ENCODE assay signal across 8 cellular contexts in genomic region chr7:129825005-129825553, GRCh38.
A peak's percentile ranks its signal among the peaks of the same experiment; 100 is the strongest.
DNase-seq lines count a peak whose midpoint lies in the region; ATAC-seq lines count a peak whose summit lies in the region.

No MANE protein-coding gene starts in this region.

- H3K4me1 Mint-ChIP-seq in activated T-helper 1 cell treated with anti-CD3 and anti-CD28 coated beads, Interleukin-12 subunit alpha, Interleukin-12 subunit beta, Interleukin-2, Interleukin-4 antibody, amounts not matched to agents 30 ng/mL and 10 ng/mL and 1 ng/mL, durations not matched to agents 14 hours and 24 hours and 36 hours (ENCODE audit: low read depth): peaks cover 11% of the 10 kb centered on the region

- DNase-seq in COLO829 (ENCODE audit: low spot score): peak; percentile 39
- peak; percentile 85 for DNase-seq in NCI-H510A (lab: John Stamatoyannopoulos, UW)
- DNase-seq in activated T-helper 1 cell treated with anti-CD3 and anti-CD28 coated beads, Interleukin-12 subunit alpha, Interleukin-12 subunit beta, Interleukin-2, Interleukin-4 antibody, amounts not matched to agents 30 ng/mL and 10 ng/mL and 1 ng/mL, durations not matched to agents 14 hours and 24 hours and 36 hours (ENCODE audit: low spot score): peak; percentile 4
- peak; percentile 53 for DNase-seq in germinal center (ENCODE audit: low spot score)

- peak overlapping the region; percentile 89 for H3K4me3 Mint-ChIP-seq in activated T-helper 1 cell treated with anti-CD3 and anti-CD28 coated beads, Interleukin-12 subunit alpha, Interleukin-12 subunit beta, Interleukin-2, Interleukin-4 antibody, amounts not matched to agents 30 ng/mL and 10 ng/mL and 1 ng/mL, durations not matched to agents 14 hours and 24 hours and 36 hours

- H3K27me3 Mint-ChIP-seq in activated T-helper 1 cell treated with anti-CD3 and anti-CD28 coated beads, Interleukin-12 subunit alpha, Interleukin-12 subunit beta, Interleukin-2, Interleukin-4 antibody, amounts not matched to agents 30 ng/mL and 10 ng/mL and 1 ng/mL, durations not matched to agents 14 hours and 24 hours and 36 hours (ENCODE audit: insufficient read depth): no peaks in the 10 kb centered on the region

- H2AFZ ChIP-seq in neuron (ENCODE audit: low read depth, low read length): peak overlapping the region; percentile 64

- no peaks in the 10 kb centered on the region for H3K27me3 ChIP-seq in neuron (ENCODE audit: insufficient read depth, low read length)

- peak overlapping the region; percentile 67 for H3K27ac Mint-ChIP-seq in activated T-helper 1 cell treated with anti-CD3 and anti-CD28 coated beads, Interleukin-12 subunit alpha, Interleukin-12 subunit beta, Interleukin-2, Interleukin-4 antibody, amounts not matched to agents 30 ng/mL and 10 ng/mL and 1 ng/mL, durations not matched to agents 14 hours and 24 hours and 36 hours

- H3K9me3 ChIP-seq in neuron (ENCODE audit: low read length): no peaks in the 10 kb centered on the region

- H3K36me3 Mint-ChIP-seq in activated T-helper 1 cell treated with anti-CD3 and anti-CD28 coated beads, Interleukin-12 subunit alpha, Interleukin-12 subunit beta, Interleukin-2, Interleukin-4 antibody, amounts not matched to agents 30 ng/mL and 10 ng/mL and 1 ng/mL, durations not matched to agents 14 hours and 24 hours and 36 hours (ENCODE audit: low read depth): no peaks in the 10 kb centered on the region

- peak overlapping the region; percentile 51 for H3K4me3 ChIP-seq in neuron (ENCODE audit: low read length)

- peak; percentile 44 for ATAC-seq in GM19351 (IDR thresholded peaks at IDR 0.05; ENCODE audit: unreplicated experiment)
- peak; percentile 54 for ATAC-seq in HG03432 (IDR thresholded peaks at IDR 0.05; ENCODE audit: unreplicated experiment)
- no peak for ATAC-seq in HG03469 (IDR thresholded peaks at IDR 0.05; ENCODE audit: unreplicated experiment)

- no peaks in the 10 kb centered on the region for H3K36me3 ChIP-seq in neuron (ENCODE audit: insufficient read depth, low read length)

- intact Hi-C loops in activated T-helper 1 cell treated with anti-CD3 and anti-CD28 coated beads, Interleukin-12 subunit alpha, Interleukin-12 subunit beta, Interleukin-2, Interleukin-4 antibody, amounts not matched to agents 30 ng/mL and 10 ng/mL and 1 ng/mL, durations not matched to agents 14 hours and 24 hours and 36 hours (cut with micrococcal nuclease): loop anchor here (1.0 to 5.0 kb wide), 11 partner anchors 45 to 600 kb away; partner anchors contain the start of genes AHCYL2, NRF1, SMKR1 and STRIP2

- H3K9me3 Mint-ChIP-seq in activated T-helper 1 cell treated with anti-CD3 and anti-CD28 coated beads, Interleukin-12 subunit alpha, Interleukin-12 subunit beta, Interleukin-2, Interleukin-4 antibody, amounts not matched to agents 30 ng/mL and 10 ng/mL and 1 ng/mL, durations not matched to agents 14 hours and 24 hours and 36 hours: no peaks in the 10 kb centered on the region

- peaks cover 4% of the 10 kb centered on the region for H3K4me1 ChIP-seq in neuron (ENCODE audit: insufficient read depth, low read length)

Comparison
In these comparisons a context has a peak if more than half of its experiments do, and no peak if none do; other contexts are left out.
1. DNase-seq: peak in every context shown above with its lines; median percentile 85 in NCI-H510A; 53 in germinal center; 39 in COLO829; 4 in activated T-helper 1 cell treated with anti-CD3 and anti-CD28 coated beads, Interleukin-12 subunit alpha, Interleukin-12 subunit beta, Interleukin-2, Interleukin-4 antibody, amounts not matched to agents 30 ng/mL and 10 ng/mL and 1 ng/mL, durations not matched to agents 14 hours and 24 hours and 36 hours.